In the genomic region with DNA sequence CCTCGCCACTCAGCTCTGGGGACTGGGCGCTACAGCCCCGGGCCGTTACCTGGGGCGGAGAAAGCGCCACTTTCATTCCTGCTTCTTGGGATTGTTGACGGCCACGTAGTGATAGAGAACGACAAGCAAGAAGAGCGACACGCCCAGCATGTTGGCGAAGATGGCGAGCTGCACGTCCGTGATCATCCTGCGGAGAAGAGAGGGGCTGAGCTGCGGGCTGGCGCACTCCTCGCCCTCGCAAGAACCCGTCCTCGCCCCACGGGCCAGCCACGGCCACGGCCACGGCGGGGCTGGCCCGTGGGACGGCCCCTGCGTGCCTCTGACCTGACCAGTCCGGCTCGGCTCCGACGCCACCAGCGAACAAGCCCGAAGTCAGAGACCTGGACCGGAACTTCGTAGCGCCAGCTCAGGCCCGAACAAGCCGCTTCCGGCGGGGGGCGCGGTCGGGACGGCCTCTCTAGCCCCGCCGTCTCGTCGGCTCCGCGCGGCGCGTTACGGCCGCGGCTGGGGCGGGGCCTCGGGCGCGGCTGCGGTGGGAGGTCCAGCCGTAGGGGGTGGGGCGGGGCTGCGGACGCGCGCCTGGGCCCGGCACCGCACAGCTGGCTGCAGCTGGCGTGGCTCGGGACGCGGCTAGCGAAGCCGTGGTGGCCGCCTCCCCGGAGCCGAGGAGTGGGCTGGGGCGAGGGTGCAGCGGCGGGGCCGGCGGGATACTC, we compare ENCODE assay signal across 8 cellular contexts. TPM values are rescaled to one million over a fixed set of nuclear protein-coding genes. Genes with fewer than 3 reads are reported as not detected.
DNase-seq lines count a peak whose midpoint lies in the region; ATAC-seq and TF ChIP-seq lines count a peak whose summit lies in the region.

A gene (minus strand): TSS at position 378 of the 713 bp plus-strand sequence.

- POLR2A ChIA-PET in activated CD4-positive, alpha-beta memory T cell treated with anti-CD3 and anti-CD28 coated beads, Interleukin-2, amount 10 ng/mL, durations not matched to agents 7 days and 5 days (lab: Charles Lee), result interaction anchor here (0.8 to 10.7 kb wide), 17 partner anchors 9 to 357 kb away, joined by 3 to 196 read pairs (median 4); a partner anchor contains a TSS

- TF ChIP-seq CTCF in lower lobe of right lung (IDR thresholded peaks at IDR 0.05), result no peak

- H3K27me3 ChIP-seq in duodenal mucosa (ENCODE audit: control insufficient read depth in 1 of 2, insufficient read depth in 2 of 2, low read length in 2 of 2), result no peaks in the 10 kb centered on the region
- H3K27me3 ChIP-seq in lower lobe of right lung (ENCODE audit: low read depth), result no peaks in the 10 kb centered on the region

- DNase-seq in CD1c-positive myeloid dendritic cell (ENCODE audit: extremely low spot score) (peak; percentile 97), NCI-H82 treated with DMSO at 0.1 percent for 48 hours (lab: John Stamatoyannopoulos, UW; ENCODE audit: unreplicated experiment) (peak; percentile 38), lower lobe of right lung (peak; percentile 96)
- peak; percentile 93 for DNase-seq in activated CD4-positive, alpha-beta memory T cell treated with anti-CD3 and anti-CD28 coated beads, Interleukin-2, amount 10 ng/mL, durations not matched to agents 7 days and 5 days
- DNase-seq in stimulated activated CD4-positive, alpha-beta T cell treated with anti-CD3 and anti-CD28 coated beads, TNF-alpha, amount 100 ng/mL, for 24 hours (ENCODE audit: low read depth in 3 of 3), result peak; percentile 83 to 90 (median 84)

- H3K9me3 Mint-ChIP-seq in activated CD4-positive, alpha-beta memory T cell treated with anti-CD3 and anti-CD28 coated beads, Interleukin-2, amount 10 ng/mL, durations not matched to agents 7 days and 5 days, result no peaks in the 10 kb centered on the region

- CTCF ChIA-PET in activated CD4-positive, alpha-beta memory T cell treated with anti-CD3 and anti-CD28 coated beads, Interleukin-2, amount 10 ng/mL, durations not matched to agents 7 days and 5 days (lab: Charles Lee), result interaction anchor here (0.7 to 3.4 kb wide), 10 partner anchors 10 to 62 kb away, joined by 3 to 11 read pairs (median 4); a partner anchor contains a TSS

- H3K4me3 Mint-ChIP-seq in activated CD4-positive, alpha-beta memory T cell treated with anti-CD3 and anti-CD28 coated beads, Interleukin-2, amount 10 ng/mL, durations not matched to agents 7 days and 5 days, result peak within 1 kb of the TSS; percentile 99

- peak within 1 kb of the TSS; percentile 95 for H3K27ac Mint-ChIP-seq in activated CD4-positive, alpha-beta memory T cell treated with anti-CD3 and anti-CD28 coated beads, Interleukin-2, amount 10 ng/mL, durations not matched to agents 7 days and 5 days

- H3K9me3 ChIP-seq in duodenal mucosa (ENCODE audit: control insufficient read depth in 1 of 2, low read length in 2 of 2), result no peaks in the 10 kb centered on the region
- H3K9me3 ChIP-seq in lower lobe of right lung, result no peaks in the 10 kb centered on the region

- H3K4me3 ChIP-seq in duodenal mucosa (ENCODE audit: low read depth in 1 of 2, low read length in 2 of 2) (peak within 1 kb of the TSS; percentile 96 to 98), lower lobe of right lung (peak within 1 kb of the TSS; percentile 97)

- intact Hi-C loops in lower lobe of right lung (cut with DNase I), result no loop called here

- H3K4me1 ChIP-seq in duodenal mucosa (ENCODE audit: control insufficient read depth in 1 of 2, insufficient read depth in 2 of 2, low read length in 2 of 2) (peaks cover 39 to 49% of the 10 kb centered on the region in 2 donors), lower lobe of right lung (peaks cover 69% of the 10 kb centered on the region)

- no peaks in the 10 kb centered on the region for H3K27me3 Mint-ChIP-seq in activated CD4-positive, alpha-beta memory T cell treated with anti-CD3 and anti-CD28 coated beads, Interleukin-2, amount 10 ng/mL, durations not matched to agents 7 days and 5 days

- H3K4me1 Mint-ChIP-seq in activated CD4-positive, alpha-beta memory T cell treated with anti-CD3 and anti-CD28 coated beads, Interleukin-2, amount 10 ng/mL, durations not matched to agents 7 days and 5 days, result peaks cover 73% of the 10 kb centered on the region

- ATAC-seq in GM19397 (IDR thresholded peaks at IDR 0.05; ENCODE audit: unreplicated experiment), result peak; percentile 89
- peak; percentile 77 for ATAC-seq in HG03565 (IDR thresholded peaks at IDR 0.05; ENCODE audit: unreplicated experiment)
- peak; percentile 98 for ATAC-seq in lower lobe of right lung

- peak within 1 kb of the TSS; percentile 94 to 97 for H3K9ac ChIP-seq in duodenal mucosa (ENCODE audit: low read depth in 1 of 2, low read length in 2 of 2)

- H3K27ac ChIP-seq in duodenal mucosa (ENCODE audit: low read depth, low read length), result peak within 1 kb of the TSS; percentile 89
- H3K27ac ChIP-seq in lower lobe of right lung, result peak within 1 kb of the TSS; percentile 91

- H3K36me3 ChIP-seq in duodenal mucosa (ENCODE audit: control insufficient read depth in 1 of 2, insufficient read depth in 2 of 2, low read length in 2 of 2) (peaks cover 11 to 25% of the 10 kb centered on the region in 2 donors), lower lobe of right lung (peaks cover 30% of the 10 kb centered on the region)

- peaks cover 31% of the 10 kb centered on the region for H3K36me3 Mint-ChIP-seq in activated CD4-positive, alpha-beta memory T cell treated with anti-CD3 and anti-CD28 coated beads, Interleukin-2, amount 10 ng/mL, durations not matched to agents 7 days and 5 days (ENCODE audit: low read depth)

RNA-seq across cellular contexts. Expression of the gene that starts here (rescaled TPM):
- total RNA-seq in activated CD4-positive, alpha-beta memory T cell treated with anti-CD3 and anti-CD28 coated beads, Interleukin-2, amount 10 ng/mL, durations not matched to agents 7 days and 5 days, result 100 to 1,000 TPM; 305 to 312 TPM
- total RNA-seq in lower lobe of right lung, result 243 TPM

Comparison
In these comparisons a context has a peak if more than half of its experiments do, and no peak if none do; other contexts are left out.
1. Peak in every context shown above with its lines: DNase-seq, ATAC-seq, H3K4me3 ChIP-seq and H3K27ac ChIP-seq.
2. DNase-seq: peak in every context shown above with its lines; median percentile 97 in CD1c-positive myeloid dendritic cell; 96 in lower lobe of right lung; 93 in activated CD4-positive, alpha-beta memory T cell treated with anti-CD3 and anti-CD28 coated beads, Interleukin-2, amount 10 ng/mL, durations not matched to agents 7 days and 5 days; 84 in stimulated activated CD4-positive, alpha-beta T cell treated with anti-CD3 and anti-CD28 coated beads, TNF-alpha, amount 100 ng/mL, for 24 hours; 38 in NCI-H82 treated with DMSO at 0.1 percent for 48 hours.